In the genomic region with DNA sequence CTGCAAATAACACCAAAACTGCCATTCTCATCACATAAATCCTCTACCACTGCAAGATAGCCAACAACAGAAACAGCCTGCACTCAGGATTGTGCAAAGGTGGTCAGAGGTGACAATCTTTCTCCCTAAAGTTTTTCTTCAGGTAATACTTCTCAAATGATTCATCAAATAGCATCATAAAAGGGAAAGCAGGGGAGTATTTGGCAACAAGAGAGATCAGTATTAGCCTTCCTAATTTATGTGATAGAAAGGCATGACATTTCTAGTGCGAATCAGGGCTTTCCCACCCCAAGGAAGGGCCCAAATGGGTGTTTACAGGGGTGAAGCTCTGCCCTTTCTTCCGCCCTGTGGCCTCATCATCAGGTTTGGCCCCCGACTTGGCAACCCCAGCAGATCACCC, we compare ENCODE assay signal across 18 cellular contexts.
"Had no signal": no experiment of that assay in that cellular context is flagged by ENCODE, and none has a peak within 500 bp of the region (broad histone marks: within the 10 kb centered on the region; RNA-seq: fewer than 3 reads in every experiment).

No MANE protein-coding gene starts in this region.

- ATAC-seq: activated T-helper 17 cell treated with anti-CD3 and anti-CD28 coated beads, Interleukin-2, amount 50 U/mL, for 72 hours; gastrocnemius medialis; stimulated activated memory B cell treated with anti-CD40 and anti-IgM and Interleukin-4, amounts not matched to agents 10 μg/mL and 1 μg/mL and 100 μg/mL, for 72 hours had no signal

- H3K27me3 ChIP-seq: brain microvascular endothelial cell, gastrocnemius medialis, heart right ventricle had no signal

- H3K9me3 Mint-ChIP-seq: activated naive CD4-positive, alpha-beta T cell treated with anti-CD3 and anti-CD28 coated beads, Interleukin-2, amount 50 U/mL, for 72 hours; activated T-helper 17 cell treated with anti-CD3 and anti-CD28 coated beads, Interleukin-2, amount 50 U/mL, for 72 hours; stimulated activated memory B cell treated with anti-CD40 and anti-IgM and Interleukin-4, amounts not matched to agents 10 μg/mL and 1 μg/mL and 100 μg/mL, for 72 hours had no signal

- H3K36me3 ChIP-seq: brain microvascular endothelial cell, gastrocnemius medialis had no signal

- H3K4me1 ChIP-seq: gastrocnemius medialis, parathyroid adenoma had no signal

- H3K4me3 ChIP-seq: gastrocnemius medialis, heart right ventricle, lung had no signal

- H3K27ac Mint-ChIP-seq: activated naive CD4-positive, alpha-beta T cell treated with anti-CD3 and anti-CD28 coated beads, Interleukin-2, amount 50 U/mL, for 72 hours; activated T-helper 17 cell treated with anti-CD3 and anti-CD28 coated beads, Interleukin-2, amount 50 U/mL, for 72 hours; stimulated activated memory B cell treated with anti-CD40 and anti-IgM and Interleukin-4, amounts not matched to agents 10 μg/mL and 1 μg/mL and 100 μg/mL, for 72 hours; type B pancreatic cell had no signal

- H3K9me3 ChIP-seq: gastrocnemius medialis, heart right ventricle had no signal

- H3K4me3 Mint-ChIP-seq: activated T-helper 17 cell treated with anti-CD3 and anti-CD28 coated beads, Interleukin-2, amount 50 U/mL, for 72 hours; stimulated activated memory B cell treated with anti-CD40 and anti-IgM and Interleukin-4, amounts not matched to agents 10 μg/mL and 1 μg/mL and 100 μg/mL, for 72 hours; type B pancreatic cell had no signal

- H3K27ac ChIP-seq: brain microvascular endothelial cell, epithelial cell of prostate, gastrocnemius medialis, heart right ventricle, parathyroid adenoma had no signal

- DNase-seq: activated CD4-positive, alpha-beta T cell treated with anti-CD3 and anti-CD28 coated beads, Interleukin-2, amount 50 U/mL, for 1 hour; activated CD4-positive, CD25-positive, alpha-beta regulatory T cell; activated CD8-positive, alpha-beta memory T cell treated with anti-CD3 and anti-CD28 coated beads for 24 hours; amniotic stem cell; brain microvascular endothelial cell; cortex of kidney; effector CD8-positive, alpha-beta T cell; gastrocnemius medialis; heart right ventricle; retina; stimulated activated CD4-positive, alpha-beta T cell treated with anti-CD3 and anti-CD28 coated beads, Interleukin-2, amount 100 ng/mL, for 48 hours had no signal

- H3K27me3 Mint-ChIP-seq: activated T-helper 17 cell treated with anti-CD3 and anti-CD28 coated beads, Interleukin-2, amount 50 U/mL, for 72 hours; stimulated activated memory B cell treated with anti-CD40 and anti-IgM and Interleukin-4, amounts not matched to agents 10 μg/mL and 1 μg/mL and 100 μg/mL, for 72 hours; type B pancreatic cell had no signal
